Comparison of ENCODE assay signal across 8 cellular contexts in genomic region chr7:66920256-66920655, GRCh38. TPM values are rescaled to one million over a fixed set of nuclear protein-coding genes. Genes with fewer than 3 reads are reported as not detected.
DNase-seq lines count a peak whose midpoint lies in the region; ATAC-seq, FAIRE-seq and TF ChIP-seq lines count a peak whose summit lies in the region.

No MANE protein-coding gene starts in this region.

- no peaks in the 10 kb centered on the region for H3K9me3 ChIP-seq in astrocyte (ENCODE audit: insufficient read depth, low read depth, low read length)
- no peaks in the 10 kb centered on the region for H3K9me3 ChIP-seq in mononuclear cell (ENCODE audit: low read depth, low read length)

- H3K9me3 Mint-ChIP-seq in stimulated activated naive CD8-positive, alpha-beta T cell treated with anti-CD3 and anti-CD28 coated beads, Interleukin-15, Interleukin-2, amounts not matched to agents 100 ng/mL and 50 ng/mL, for 24 hours: no peaks in the 10 kb centered on the region
- no peaks in the 10 kb centered on the region for H3K9me3 Mint-ChIP-seq in astrocyte (ENCODE audit: unreplicated experiment)

- H4K20me1 ChIP-seq in astrocyte (ENCODE audit: insufficient read depth, low read length): peaks cover 28% of the 10 kb centered on the region

- H3K36me3 ChIP-seq in astrocyte (ENCODE audit: insufficient read depth, low read length): peaks cover 5% of the 10 kb centered on the region

- H3K9ac ChIP-seq in astrocyte (ENCODE audit: low read length): no peak overlapping the region

- H3K36me3 Mint-ChIP-seq in stimulated activated naive CD8-positive, alpha-beta T cell treated with anti-CD3 and anti-CD28 coated beads, Interleukin-15, Interleukin-2, amounts not matched to agents 100 ng/mL and 50 ng/mL, for 24 hours (ENCODE audit: low read depth): peaks cover 37% of the 10 kb centered on the region
- peaks cover 4% of the 10 kb centered on the region for H3K36me3 Mint-ChIP-seq in astrocyte (ENCODE audit: low read depth, unreplicated experiment)

- H3K27ac ChIP-seq in astrocyte (ENCODE audit: low read depth, low read length): no peak overlapping the region

- peak overlapping the region; percentile 81 for H3K4me3 ChIP-seq in astrocyte (ENCODE audit: insufficient read depth, low read depth, low read length)
- H3K4me3 ChIP-seq in mononuclear cell (ENCODE audit: low read length): peak overlapping the region; percentile 93

- peaks cover 6% of the 10 kb centered on the region for H3K4me1 ChIP-seq in astrocyte (ENCODE audit: insufficient read depth, low read length)
- peaks cover 31% of the 10 kb centered on the region for H3K4me1 ChIP-seq in mononuclear cell (ENCODE audit: insufficient read depth, low read length)

- H3K27me3 ChIP-seq in astrocyte (ENCODE audit: insufficient read depth, low read length) (no peaks in the 10 kb centered on the region), mononuclear cell (ENCODE audit: insufficient read depth, low read length) (no peaks in the 10 kb centered on the region)

- peaks cover 46% of the 10 kb centered on the region for H3K79me2 ChIP-seq in astrocyte (ENCODE audit: insufficient read depth, low read length)

- DNase-seq in stimulated activated naive CD8-positive, alpha-beta T cell treated with anti-CD3 and anti-CD28 coated beads, Interleukin-15, Interleukin-2, amounts not matched to agents 100 U/mL and 50 U/mL, for 24 hours: no peak
- no peak for DNase-seq in astrocyte (ENCODE audit: low read depth)
- no peak for DNase-seq in cortex of kidney (lab: John Stamatoyannopoulos, UW)
- DNase-seq in stimulated activated naive CD4-positive, alpha-beta T cell treated with Interleukin-2 at 50 U/mL for 16 hours (lab: John Stamatoyannopoulos, UW): no peak
- no peak for DNase-seq in NCI-H146 treated with DMSO at 0.1 percent for 48 hours (lab: John Stamatoyannopoulos, UW; ENCODE audit: unreplicated experiment)
- DNase-seq in activated CD4-positive, CD25-positive, alpha-beta regulatory T cell (lab: John Stamatoyannopoulos, UW): no peak

- H3K4me3 Mint-ChIP-seq in stimulated activated naive CD8-positive, alpha-beta T cell treated with anti-CD3 and anti-CD28 coated beads, Interleukin-15, Interleukin-2, amounts not matched to agents 100 ng/mL and 50 ng/mL, for 24 hours: peak overlapping the region; percentile 98
- peak overlapping the region; percentile 71 for H3K4me3 Mint-ChIP-seq in astrocyte (ENCODE audit: unreplicated experiment)

- no peak for ATAC-seq in stimulated activated naive CD8-positive, alpha-beta T cell treated with anti-CD3 and anti-CD28 coated beads, Interleukin-15, Interleukin-2, amounts not matched to agents 100 U/mL and 50 U/mL, for 24 hours

- no peaks in the 10 kb centered on the region for H3K27me3 Mint-ChIP-seq in stimulated activated naive CD8-positive, alpha-beta T cell treated with anti-CD3 and anti-CD28 coated beads, Interleukin-15, Interleukin-2, amounts not matched to agents 100 ng/mL and 50 ng/mL, for 24 hours
- no peaks in the 10 kb centered on the region for H3K27me3 Mint-ChIP-seq in astrocyte (ENCODE audit: low read depth, unreplicated experiment)

- peaks cover 41% of the 10 kb centered on the region for H3K4me1 Mint-ChIP-seq in stimulated activated naive CD8-positive, alpha-beta T cell treated with anti-CD3 and anti-CD28 coated beads, Interleukin-15, Interleukin-2, amounts not matched to agents 100 ng/mL and 50 ng/mL, for 24 hours (ENCODE audit: low read depth)
- peaks cover 5% of the 10 kb centered on the region for H3K4me1 Mint-ChIP-seq in astrocyte (ENCODE audit: low read depth, unreplicated experiment)

- H3K4me2 ChIP-seq in astrocyte (ENCODE audit: low read length): peak overlapping the region; percentile 93

- TF ChIP-seq CTCF in astrocyte (IDR thresholded peaks at IDR 0.05; ENCODE audit: insufficient read depth, low read depth, low read length): no peak

- H2AFZ ChIP-seq in astrocyte (ENCODE audit: low read depth, low read length): no peak overlapping the region

- H3K27ac Mint-ChIP-seq in stimulated activated naive CD8-positive, alpha-beta T cell treated with anti-CD3 and anti-CD28 coated beads, Interleukin-15, Interleukin-2, amounts not matched to agents 100 ng/mL and 50 ng/mL, for 24 hours: peak overlapping the region; percentile 34
- H3K27ac Mint-ChIP-seq in astrocyte (ENCODE audit: unreplicated experiment): no peak overlapping the region

- no peak for FAIRE-seq in astrocyte (lab: Jason Lieb, UNC)

RNA-seq across cellular contexts. Expression of gene TMEM248, which starts 0.8 kb away (rescaled TPM):
- total RNA-seq in astrocyte (96.1 and 98.0 TPM in 2 replicates), mononuclear cell (82.9 TPM)
